27 cellular contexts compared by ENCODE assay signal in the genomic region with DNA sequence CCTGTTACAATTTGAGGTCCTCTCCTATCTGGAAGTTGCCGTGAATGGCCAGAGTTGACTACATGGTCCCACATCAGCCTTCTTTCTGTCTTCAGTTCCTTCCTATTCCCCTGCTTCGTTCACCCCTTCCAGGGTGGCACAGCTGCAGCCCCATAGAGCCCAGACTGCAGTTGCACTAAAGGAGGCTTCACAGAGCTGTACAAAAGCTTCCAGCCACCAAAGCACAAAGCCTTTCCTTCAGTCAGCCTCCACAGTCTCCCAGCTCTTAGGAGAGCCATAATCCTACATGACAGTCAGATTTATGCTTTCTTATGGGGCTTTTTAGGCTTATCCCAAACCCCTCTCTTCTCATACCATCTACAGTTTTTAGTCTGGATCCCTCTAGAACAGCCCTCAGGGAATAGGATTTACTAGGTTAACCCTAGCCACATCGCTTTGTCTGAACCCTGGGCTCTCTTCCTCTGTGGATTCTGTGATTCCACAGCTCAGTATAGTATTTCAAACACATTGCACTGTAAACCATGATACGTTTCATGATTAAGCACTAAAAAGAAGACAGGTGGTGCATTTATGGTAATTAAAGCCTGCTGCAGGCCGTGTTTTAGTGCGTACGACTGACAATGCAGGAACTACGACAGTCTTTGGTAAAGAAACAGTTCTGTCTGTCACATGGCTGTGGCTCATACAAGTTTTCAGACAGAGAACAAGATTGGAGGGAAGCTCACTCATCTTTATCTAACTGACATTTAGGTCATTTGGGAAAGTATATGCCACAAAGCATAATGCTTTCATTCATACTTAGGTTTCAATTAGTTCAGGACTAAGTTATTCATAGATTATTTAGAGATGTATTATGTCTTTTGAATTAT.
DNase-seq lines count a peak whose midpoint lies in the region; ATAC-seq and TF ChIP-seq lines count a peak whose summit lies in the region.
"Had no signal": no experiment of that assay in that cellular context is flagged by ENCODE, and none has a peak within 500 bp of the region (broad histone marks: within the 10 kb centered on the region; RNA-seq: fewer than 3 reads in every experiment).

No MANE protein-coding gene starts in this region.

- H3K9me3 ChIP-seq in mucosa of descending colon (no peaks in the 10 kb centered on the region), hepatocyte (ENCODE audit: low read depth) (no peaks in the 10 kb centered on the region)
- H3K9me3 ChIP-seq: prostate gland, tibial nerve had no signal

- H3K4me1 ChIP-seq in mucosa of descending colon (ENCODE audit: low read depth) (no peaks in the 10 kb centered on the region), hepatocyte (ENCODE audit: insufficient read depth) (no peaks in the 10 kb centered on the region)
- H3K4me1 ChIP-seq: prostate gland, tibial nerve had no signal

- H3K4me3 ChIP-seq in mucosa of descending colon (no peak overlapping the region), hepatocyte (no peak overlapping the region)
- H3K4me3 ChIP-seq: prostate gland, tibial nerve had no signal

- no peak overlapping the region for H2AFZ ChIP-seq in hepatocyte

- no peaks in the 10 kb centered on the region for H3K27me3 ChIP-seq in layer of hippocampus (ENCODE audit: control insufficient read depth, insufficient read depth, low read length)
- no peaks in the 10 kb centered on the region for H3K27me3 ChIP-seq in hepatocyte
- H3K27me3 ChIP-seq: tibial nerve had no signal

- H4K20me1 ChIP-seq in hepatocyte (ENCODE audit: insufficient read depth, poor library complexity, severe bottlenecking) = no peaks in the 10 kb centered on the region

- no peak for ATAC-seq in mucosa of descending colon
- ATAC-seq: naive thymus-derived CD4-positive, alpha-beta T cell; sciatic nerve; stimulated activated naive CD8-positive, alpha-beta T cell treated with anti-CD3 and anti-CD28 coated beads, Interleukin-15, amount 100 ng/mL, for 72 hours had no signal

- WGBS in hepatocyte (ENCODE audit: low lambda C conversion rate, missing lambda C conversion rate) = 71% methylated on average over 8 of the region's 8 CpGs

- peak; percentile 87 for DNase-seq in COLO829 (ENCODE audit: low spot score)
- peak; percentile 58 to 85 for DNase-seq in NCI-H524 (lab: John Stamatoyannopoulos, UW)
- no peak for DNase-seq in mucosa of descending colon
- no peak for DNase-seq in hepatocyte (ENCODE audit: low spot score)
- DNase-seq in GM19238 (ENCODE audit: insufficient read length, low spot score) = no peak
- DNase-seq in HPDE6-E6E7 (ENCODE audit: extremely low spot score) = no peak
- DNase-seq: activated naive CD4-positive, alpha-beta T cell treated with anti-CD3 and anti-CD28 coated beads, Interleukin-2, amount 50 U/mL, for 16 hours; activated T-cell treated with anti-CD3 and anti-CD28 coated beads for 4 hours; amniotic stem cell; CD4-positive, CD25-positive, alpha-beta regulatory T cell; effector CD4-positive, alpha-beta T cell; H9; KG1; kidney; naive thymus-derived CD4-positive, alpha-beta T cell; NCI-H1105; NCI-H2029 treated with DMSO at 0.1 percent for 48 hours; NCI-H510A treated with DMSO at 0.1 percent for 48 hours; SHP77; stimulated activated CD8-positive, alpha-beta memory T cell treated with anti-CD3 and anti-CD28 coated beads, Interleukin-4, amount 100 ng/mL, for 48 hours; stimulated activated naive CD8-positive, alpha-beta T cell treated with anti-CD3 and anti-CD28 coated beads, Interleukin-15, amount 100 ng/mL, for 72 hours had no signal

- H3K36me3 ChIP-seq in mucosa of descending colon (ENCODE audit: low read depth) = no peaks in the 10 kb centered on the region
- H3K36me3 ChIP-seq in hepatocyte (replicated peaks; ENCODE audit: insufficient read depth, low read depth) = no peaks in the 10 kb centered on the region
- H3K36me3 ChIP-seq: prostate gland, tibial nerve had no signal

- peak overlapping the region; percentile 63 for H3K27ac ChIP-seq in angular gyrus (ENCODE audit: low read depth, low read length)
- peak overlapping the region; percentile 27 for H3K27ac ChIP-seq in layer of hippocampus (ENCODE audit: low read depth, low read length)
- H3K27ac ChIP-seq in hepatocyte = no peak overlapping the region
- H3K27ac ChIP-seq: epithelial cell of prostate, prostate gland, tibial nerve had no signal

- TF ChIP-seq CTCF in mucosa of descending colon (IDR thresholded peaks at IDR 0.05) (no peak), hepatocyte (IDR thresholded peaks at IDR 0.05; ENCODE audit: poor library complexity) (no peak)

- H3K79me2 ChIP-seq in hepatocyte = no peaks in the 10 kb centered on the region

- intact Hi-C loops in mucosa of descending colon (cut with DNase I, micrococcal nuclease) = no loop called here

- H3K4me2 ChIP-seq in hepatocyte = no peak overlapping the region

- no peaks in the 10 kb centered on the region for H3K9me2 ChIP-seq in hepatocyte (replicated peaks; ENCODE audit: insufficient read depth)

Comparison
In these comparisons a context has a peak if more than half of its experiments do, and no peak if none do; other contexts are left out.
1. DNase-seq: peak in COLO829 (single experiment) and NCI-H524 (2 of 2); none in mucosa of descending colon (0 of 3), hepatocyte (single experiment), GM19238 (single experiment) and HPDE6-E6E7 (single experiment).